ENCODE assay signal across 18 cellular contexts in the genomic region with DNA sequence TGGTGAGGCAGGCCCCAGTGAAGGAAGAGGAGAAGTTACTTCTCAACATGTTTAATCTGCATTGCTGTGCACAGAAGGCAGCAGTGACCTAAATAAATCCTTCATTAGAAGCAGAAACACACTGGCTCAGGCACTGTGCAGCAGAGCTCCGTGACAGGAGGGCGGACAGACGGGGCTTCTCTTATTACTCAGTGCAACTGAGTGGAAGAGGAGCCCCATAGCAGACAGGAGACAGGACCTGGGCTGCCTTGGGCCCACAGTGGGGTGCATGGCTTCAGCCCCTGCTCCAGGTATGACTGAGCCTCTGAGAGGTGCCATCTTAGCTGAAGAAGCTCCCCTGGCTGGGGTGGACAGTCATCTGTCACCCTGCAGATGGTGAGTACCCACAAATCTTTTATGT. TPM values are rescaled to one million over a fixed set of nuclear protein-coding genes. Genes with fewer than 3 reads are reported as not detected.
"Had no signal": no experiment of that assay in that cellular context is flagged by ENCODE, and none has a peak within 500 bp of the region (broad histone marks: within the 10 kb centered on the region; RNA-seq: fewer than 3 reads in every experiment).

No MANE protein-coding gene starts in this region.

- H3K36me3 ChIP-seq: colonic mucosa, gastrocnemius medialis, prostate gland, suprapubic skin, transverse colon, vagina had no signal

- H3K36me3 Mint-ChIP-seq: activated naive CD8-positive, alpha-beta T cell had no signal

- H3K27ac Mint-ChIP-seq: activated naive CD8-positive, alpha-beta T cell; activated T-helper 1 cell treated with anti-CD3 and anti-CD28 coated beads, Interleukin-12 subunit alpha, Interleukin-12 subunit beta, Interleukin-2, Interleukin-4 antibody, amounts not matched to agents 30 ng/mL and 10 ng/mL and 1 ng/mL, durations not matched to agents 14 hours and 24 hours and 36 hours; nephron; stimulated activated naive CD8-positive, alpha-beta T cell treated with anti-CD3 and anti-CD28 coated beads, Interleukin-15, amount 100 ng/mL, for 72 hours; T-helper 17 cell had no signal

- H3K27ac ChIP-seq: colonic mucosa, gastrocnemius medialis, prostate gland, suprapubic skin, transverse colon, vagina, VCaP had no signal

- H3K4me3 ChIP-seq: colonic mucosa, gastrocnemius medialis, lung, prostate gland, suprapubic skin, transverse colon, vagina had no signal

- H3K4me3 Mint-ChIP-seq: activated naive CD8-positive, alpha-beta T cell; activated T-helper 1 cell treated with anti-CD3 and anti-CD28 coated beads, Interleukin-12 subunit alpha, Interleukin-12 subunit beta, Interleukin-2, Interleukin-4 antibody, amounts not matched to agents 30 ng/mL and 10 ng/mL and 1 ng/mL, durations not matched to agents 14 hours and 24 hours and 36 hours; nephron; stimulated activated naive CD8-positive, alpha-beta T cell treated with anti-CD3 and anti-CD28 coated beads, Interleukin-15, amount 100 ng/mL, for 72 hours; T-helper 17 cell had no signal

- H3K27me3 Mint-ChIP-seq: activated naive CD8-positive, alpha-beta T cell; stimulated activated naive CD8-positive, alpha-beta T cell treated with anti-CD3 and anti-CD28 coated beads, Interleukin-15, amount 100 ng/mL, for 72 hours had no signal

- H3K9me3 Mint-ChIP-seq: activated T-helper 1 cell treated with anti-CD3 and anti-CD28 coated beads, Interleukin-12 subunit alpha, Interleukin-12 subunit beta, Interleukin-2, Interleukin-4 antibody, amounts not matched to agents 30 ng/mL and 10 ng/mL and 1 ng/mL, durations not matched to agents 14 hours and 24 hours and 36 hours; nephron; stimulated activated naive CD8-positive, alpha-beta T cell treated with anti-CD3 and anti-CD28 coated beads, Interleukin-15, amount 100 ng/mL, for 72 hours had no signal

- H3K4me1 ChIP-seq: colonic mucosa, gastrocnemius medialis, prostate gland, transverse colon, vagina had no signal

- H3K4me1 Mint-ChIP-seq: nephron; stimulated activated naive CD8-positive, alpha-beta T cell treated with anti-CD3 and anti-CD28 coated beads, Interleukin-15, amount 100 ng/mL, for 72 hours; T-helper 17 cell had no signal

- ATAC-seq: gastrocnemius medialis; left lobe of liver; right cardiac atrium; stimulated activated naive CD8-positive, alpha-beta T cell treated with anti-CD3 and anti-CD28 coated beads, Interleukin-15, amount 100 ng/mL, for 72 hours; T-helper 17 cell had no signal

- H3K27me3 ChIP-seq: colonic mucosa, gastrocnemius medialis, suprapubic skin, transverse colon, vagina had no signal

- H3K9me3 ChIP-seq: colonic mucosa, gastrocnemius medialis, prostate gland, suprapubic skin, transverse colon, vagina had no signal

- DNase-seq: activated CD4-positive, alpha-beta T cell treated with anti-CD3 and anti-CD28 coated beads, Interleukin-2, amount 50 U/mL, for 48 hours; amniotic stem cell; colonic mucosa; gastrocnemius medialis; head of caudate nucleus; right cardiac atrium; stimulated activated naive CD8-positive, alpha-beta T cell treated with anti-CD3 and anti-CD28 coated beads, Interleukin-15, amount 100 ng/mL, for 72 hours; T-helper 17 cell; transverse colon had no signal

RNA-seq across cellular contexts. Expression of gene HS3ST1, which starts 20.1 kb away (rescaled TPM):
- total RNA-seq: T-helper 17 cell had no signal
